16 cellular contexts compared by ENCODE assay signal in genomic region chr1:68132426-68133130, GRCh38.
"Had no signal": no experiment of that assay in that cellular context is flagged by ENCODE, and none has a peak within 500 bp of the region (broad histone marks: within the 10 kb centered on the region; RNA-seq: fewer than 3 reads in every experiment).

No MANE protein-coding gene starts in this region.

- H3K4me3 ChIP-seq: hepatocyte, testis had no signal

- H3K79me2 ChIP-seq: hepatocyte had no signal

- H3K27me3 ChIP-seq: hepatocyte, neutrophil, testis had no signal

- H3K27me3 Mint-ChIP-seq: dendritic cell treated with granulocyte-macrophage colony-stimulating factor and Interleukin-4, amounts not matched to agents 40 ng/mL and 50 ng/mL, for 4 days; effector memory CD8-positive, alpha-beta T cell; stimulated activated memory B cell treated with anti-CD40 and anti-IgM and Interleukin-4, amounts not matched to agents 10 μg/mL and 1 μg/mL and 100 μg/mL, for 72 hours; stimulated activated naive CD8-positive, alpha-beta T cell treated with anti-CD3 and anti-CD28 coated beads, Interleukin-15, Interleukin-2, amounts not matched to agents 100 ng/mL and 50 ng/mL, for 24 hours had no signal

- H3K9me3 Mint-ChIP-seq: dendritic cell treated with granulocyte-macrophage colony-stimulating factor and Interleukin-4, amounts not matched to agents 40 ng/mL and 50 ng/mL, for 4 days; effector memory CD8-positive, alpha-beta T cell; naive thymus-derived CD4-positive, alpha-beta T cell; nephron progenitor cell; stimulated activated memory B cell treated with anti-CD40 and anti-IgM and Interleukin-4, amounts not matched to agents 10 μg/mL and 1 μg/mL and 100 μg/mL, for 72 hours; stimulated activated naive CD8-positive, alpha-beta T cell treated with anti-CD3 and anti-CD28 coated beads, Interleukin-15, Interleukin-2, amounts not matched to agents 100 ng/mL and 50 ng/mL, for 24 hours had no signal

- H3K4me1 ChIP-seq: testis had no signal

- H3K4me2 ChIP-seq: hepatocyte had no signal

- H3K4me3 Mint-ChIP-seq: dendritic cell treated with granulocyte-macrophage colony-stimulating factor and Interleukin-4, amounts not matched to agents 40 ng/mL and 50 ng/mL, for 4 days; effector memory CD8-positive, alpha-beta T cell; naive thymus-derived CD4-positive, alpha-beta T cell; nephron progenitor cell; stimulated activated memory B cell treated with anti-CD40 and anti-IgM and Interleukin-4, amounts not matched to agents 10 μg/mL and 1 μg/mL and 100 μg/mL, for 72 hours; stimulated activated naive CD8-positive, alpha-beta T cell treated with anti-CD3 and anti-CD28 coated beads, Interleukin-15, Interleukin-2, amounts not matched to agents 100 ng/mL and 50 ng/mL, for 24 hours had no signal

- H3K27ac ChIP-seq: hepatocyte, neutrophil, testis had no signal

- H2AFZ ChIP-seq: hepatocyte had no signal

- H3K4me1 Mint-ChIP-seq: naive thymus-derived CD4-positive, alpha-beta T cell; nephron progenitor cell; stimulated activated memory B cell treated with anti-CD40 and anti-IgM and Interleukin-4, amounts not matched to agents 10 μg/mL and 1 μg/mL and 100 μg/mL, for 72 hours had no signal

- H3K27ac Mint-ChIP-seq: dendritic cell treated with granulocyte-macrophage colony-stimulating factor and Interleukin-4, amounts not matched to agents 40 ng/mL and 50 ng/mL, for 4 days; effector memory CD8-positive, alpha-beta T cell; naive thymus-derived CD4-positive, alpha-beta T cell; nephron progenitor cell; stimulated activated memory B cell treated with anti-CD40 and anti-IgM and Interleukin-4, amounts not matched to agents 10 μg/mL and 1 μg/mL and 100 μg/mL, for 72 hours; stimulated activated naive CD8-positive, alpha-beta T cell treated with anti-CD3 and anti-CD28 coated beads, Interleukin-15, Interleukin-2, amounts not matched to agents 100 ng/mL and 50 ng/mL, for 24 hours had no signal

- DNase-seq: cerebellar nuclear complex; effector memory CD8-positive, alpha-beta T cell; foreskin fibroblast; kidney glomerular epithelial cell; naive thymus-derived CD4-positive, alpha-beta T cell; nephron progenitor cell; posterior cingulate gyrus; right cardiac atrium; stimulated activated CD4-positive, alpha-beta T cell treated with anti-CD3 and anti-CD28 coated beads, Interleukin-4, amount 100 ng/mL, for 24 hours; testis; trophoblast cell had no signal

- H3K9me3 ChIP-seq: neutrophil, testis had no signal

- H3K36me3 Mint-ChIP-seq: naive thymus-derived CD4-positive, alpha-beta T cell; stimulated activated memory B cell treated with anti-CD40 and anti-IgM and Interleukin-4, amounts not matched to agents 10 μg/mL and 1 μg/mL and 100 μg/mL, for 72 hours had no signal
